In the genomic region with DNA sequence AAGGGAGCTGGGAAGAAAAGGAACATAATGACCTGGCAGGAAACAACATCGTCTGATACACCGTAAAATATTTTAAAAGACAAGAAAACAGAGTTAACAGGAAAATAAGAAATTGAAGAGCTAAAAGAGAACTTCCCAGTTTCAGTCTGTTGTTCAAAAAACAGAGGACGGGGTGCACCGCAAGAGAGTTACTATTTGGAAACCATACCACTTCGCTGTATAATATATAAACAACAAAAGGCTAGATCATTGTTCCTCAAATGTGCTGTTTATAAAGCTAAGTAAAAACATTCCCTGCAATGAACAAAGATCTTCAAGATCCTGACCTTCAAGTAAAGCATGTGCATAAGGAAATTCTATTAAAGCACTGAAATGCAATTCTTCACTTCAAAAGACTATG, we compare ENCODE assay signal across 9 cellular contexts. TPM values are rescaled to one million over a fixed set of nuclear protein-coding genes. Genes with fewer than 3 reads are reported as not detected.
DNase-seq lines count a peak whose midpoint lies in the region; ATAC-seq, FAIRE-seq and TF ChIP-seq lines count a peak whose summit lies in the region.
"Had no signal": no experiment of that assay in that cellular context is flagged by ENCODE, and none has a peak within 500 bp of the region (broad histone marks: within the 10 kb centered on the region; RNA-seq: fewer than 3 reads in every experiment).

No MANE protein-coding gene starts in this region.

- H3K36me3 Mint-ChIP-seq in activated CD8-positive, alpha-beta memory T cell treated with anti-CD3 and anti-CD28 coated beads, Interleukin-2, amount 10 ng/mL, durations not matched to agents 7 days and 5 days, result peaks cover 10% of the 10 kb centered on the region
- peaks cover 18% of the 10 kb centered on the region for H3K36me3 Mint-ChIP-seq in activated T-helper 1 cell treated with anti-CD3 and anti-CD28 coated beads, Interleukin-12 subunit alpha, Interleukin-12 subunit beta, Interleukin-2, Interleukin-4 antibody, amounts not matched to agents 30 ng/mL and 10 ng/mL and 1 ng/mL, durations not matched to agents 14 hours and 24 hours and 36 hours (ENCODE audit: low read depth)

- H3K4me1 ChIP-seq in kidney (ENCODE audit: control insufficient read depth in 1 of 2, insufficient read depth in 1 of 2, low read depth in 1 of 2, low read length in 2 of 2) (peaks cover 13 to 16% of the 10 kb centered on the region in 2 donors), tibial artery (peaks cover 0 to 62% (median 36%) of the 10 kb centered on the region in 4 donors)

- H3K27me3 Mint-ChIP-seq in activated CD8-positive, alpha-beta memory T cell treated with anti-CD3 and anti-CD28 coated beads, Interleukin-2, amount 10 ng/mL, durations not matched to agents 7 days and 5 days, result no peaks in the 10 kb centered on the region
- peaks cover 6% of the 10 kb centered on the region for H3K27me3 Mint-ChIP-seq in activated T-helper 1 cell treated with anti-CD3 and anti-CD28 coated beads, Interleukin-12 subunit alpha, Interleukin-12 subunit beta, Interleukin-2, Interleukin-4 antibody, amounts not matched to agents 30 ng/mL and 10 ng/mL and 1 ng/mL, durations not matched to agents 14 hours and 24 hours and 36 hours (ENCODE audit: insufficient read depth)

- CTCF ChIA-PET in activated CD8-positive, alpha-beta memory T cell treated with anti-CD3 and anti-CD28 coated beads, Interleukin-2, amount 10 ng/mL, durations not matched to agents 7 days and 5 days (lab: Charles Lee), result interaction anchor here (0.9 to 1.9 kb wide), 7 partner anchors 25 to 128 kb away, joined by 3 to 7 read pairs (median 3); no protein-coding TSS in a partner anchor

- peak overlapping the region; percentile 84 for H3K4me3 Mint-ChIP-seq in activated CD8-positive, alpha-beta memory T cell treated with anti-CD3 and anti-CD28 coated beads, Interleukin-2, amount 10 ng/mL, durations not matched to agents 7 days and 5 days
- peak overlapping the region; percentile 92 for H3K4me3 Mint-ChIP-seq in activated T-helper 1 cell treated with anti-CD3 and anti-CD28 coated beads, Interleukin-12 subunit alpha, Interleukin-12 subunit beta, Interleukin-2, Interleukin-4 antibody, amounts not matched to agents 30 ng/mL and 10 ng/mL and 1 ng/mL, durations not matched to agents 14 hours and 24 hours and 36 hours

- H3K27me3 ChIP-seq in tibial artery, result no peaks in the 10 kb centered on the region

- no peaks in the 10 kb centered on the region for H3K9me3 Mint-ChIP-seq in activated CD8-positive, alpha-beta memory T cell treated with anti-CD3 and anti-CD28 coated beads, Interleukin-2, amount 10 ng/mL, durations not matched to agents 7 days and 5 days (ENCODE audit: low read depth)
- H3K9me3 Mint-ChIP-seq in activated T-helper 1 cell treated with anti-CD3 and anti-CD28 coated beads, Interleukin-12 subunit alpha, Interleukin-12 subunit beta, Interleukin-2, Interleukin-4 antibody, amounts not matched to agents 30 ng/mL and 10 ng/mL and 1 ng/mL, durations not matched to agents 14 hours and 24 hours and 36 hours, result no peaks in the 10 kb centered on the region

- intact Hi-C loops in activated T-helper 1 cell treated with anti-CD3 and anti-CD28 coated beads, Interleukin-12 subunit alpha, Interleukin-12 subunit beta, Interleukin-2, Interleukin-4 antibody, amounts not matched to agents 30 ng/mL and 10 ng/mL and 1 ng/mL, durations not matched to agents 14 hours and 24 hours and 36 hours (cut with micrococcal nuclease), result loop anchor here (1.0 to 10.0 kb wide), 5 partner anchors 11 to 515 kb away; no protein-coding TSS in a partner anchor
- intact Hi-C loops in kidney (cut with DNase I) (no loop called here), tibial artery (cut with DNase I; ENCODE audit: low total_unique reads) (no loop called here)

- DNase-seq in activated CD8-positive, alpha-beta memory T cell treated with anti-CD3 and anti-CD28 coated beads, Interleukin-2, amount 10 ng/mL, durations not matched to agents 7 days and 5 days, result no peak
- no peak for DNase-seq in activated CD8-positive, alpha-beta memory T cell treated with anti-CD3 and anti-CD28 coated beads, Interleukin-2, amount 50 U/mL, for 4 hours
- no peak for DNase-seq in activated T-helper 1 cell treated with anti-CD3 and anti-CD28 coated beads, Interleukin-12 subunit alpha, Interleukin-12 subunit beta, Interleukin-2, Interleukin-4 antibody, amounts not matched to agents 30 ng/mL and 10 ng/mL and 1 ng/mL, durations not matched to agents 14 hours and 24 hours and 36 hours (ENCODE audit: low spot score)
- DNase-seq in kidney (no peak), tibial artery (no peak), OCI-M1 (lab: John Stamatoyannopoulos, UW) (no peak), iPS-NIHi11 (ENCODE audit: low spot score) (no peak)
- DNase-seq: NCI-H2107 had no signal

- H3K27ac ChIP-seq in kidney (ENCODE audit: low read depth in 2 of 2, low read length in 2 of 2) (peak overlapping the region in 1 of 2 donors; percentile 98), tibial artery (peak overlapping the region; percentile 94 to 96)

- H3K9ac ChIP-seq in kidney (ENCODE audit: low read length in 2 of 2), result peak overlapping the region; percentile 15 to 90

- no peak for ATAC-seq in activated CD8-positive, alpha-beta memory T cell treated with anti-CD3 and anti-CD28 coated beads, Interleukin-2, amount 10 ng/mL, durations not matched to agents 7 days and 5 days
- ATAC-seq in GM21737 (IDR thresholded peaks at IDR 0.05; ENCODE audit: unreplicated experiment), result no peak

- no peak for TF ChIP-seq CTCF in kidney (IDR thresholded peaks at IDR 0.05; ENCODE audit: borderline replicate concordance, extremely low read depth, insufficient read depth)
- no peak for TF ChIP-seq CTCF in tibial artery (IDR thresholded peaks at IDR 0.05)

- FAIRE-seq in kidney (lab: Jason Lieb, UNC), result no peak

- H3K36me3 ChIP-seq in kidney (ENCODE audit: control insufficient read depth in 1 of 2, insufficient read depth in 2 of 2, low read length in 2 of 2) (no peaks in the 10 kb centered on the region), tibial artery (no peaks in the 10 kb centered on the region)

- peak overlapping the region; percentile 90 to 97 for H3K4me3 ChIP-seq in kidney (ENCODE audit: low read length in 2 of 2)
- H3K4me3 ChIP-seq in tibial artery, result peak overlapping the region; percentile 75 to 88

- H3K9me3 ChIP-seq in kidney (ENCODE audit: control insufficient read depth in 1 of 2, low read length in 2 of 2) (no peaks in the 10 kb centered on the region), tibial artery (no peaks in the 10 kb centered on the region)

- peaks cover 25% of the 10 kb centered on the region for H3K4me1 Mint-ChIP-seq in activated CD8-positive, alpha-beta memory T cell treated with anti-CD3 and anti-CD28 coated beads, Interleukin-2, amount 10 ng/mL, durations not matched to agents 7 days and 5 days
- peaks cover 40% of the 10 kb centered on the region for H3K4me1 Mint-ChIP-seq in activated T-helper 1 cell treated with anti-CD3 and anti-CD28 coated beads, Interleukin-12 subunit alpha, Interleukin-12 subunit beta, Interleukin-2, Interleukin-4 antibody, amounts not matched to agents 30 ng/mL and 10 ng/mL and 1 ng/mL, durations not matched to agents 14 hours and 24 hours and 36 hours (ENCODE audit: low read depth)

- H3K27ac Mint-ChIP-seq in activated CD8-positive, alpha-beta memory T cell treated with anti-CD3 and anti-CD28 coated beads, Interleukin-2, amount 10 ng/mL, durations not matched to agents 7 days and 5 days, result peak overlapping the region; percentile 94
- peak overlapping the region; percentile 97 for H3K27ac Mint-ChIP-seq in activated T-helper 1 cell treated with anti-CD3 and anti-CD28 coated beads, Interleukin-12 subunit alpha, Interleukin-12 subunit beta, Interleukin-2, Interleukin-4 antibody, amounts not matched to agents 30 ng/mL and 10 ng/mL and 1 ng/mL, durations not matched to agents 14 hours and 24 hours and 36 hours

RNA-seq across cellular contexts. Expression of a gene that starts 2.1 kb away (rescaled TPM):
- 10 to 100 TPM; 58.6 to 86.4 TPM for total RNA-seq in activated CD8-positive, alpha-beta memory T cell treated with anti-CD3 and anti-CD28 coated beads, Interleukin-2, amount 10 ng/mL, durations not matched to agents 7 days and 5 days
- total RNA-seq in activated T-helper 1 cell treated with anti-CD3 and anti-CD28 coated beads, Interleukin-12 subunit alpha, Interleukin-12 subunit beta, Interleukin-2, Interleukin-4 antibody, amounts not matched to agents 30 ng/mL and 10 ng/mL and 1 ng/mL, durations not matched to agents 14 hours and 24 hours and 36 hours, result 84.2 and 85.9 TPM in 2 replicates
- 50.8 TPM for total RNA-seq in kidney
- polyA plus RNA-seq in kidney (ENCODE audit: insufficient read depth, low read depth, low replicate concordance), result 18.3 TPM
